1 cellular context compared by ENCODE assay signal in genomic region chr1:203673550-203674411, GRCh38.
TF ChIP-seq lines count a peak whose summit lies in the region.

No MANE protein-coding gene starts in this region.

TF ChIP-seq in GM12878, 131 proteins besides CTCF, POLR2A, EP300 and RAD21:
- TF ChIP-seq RUNX3 (IDR thresholded peaks at IDR 0.05; ENCODE audit: low read length) (peak; percentile 13; the same call in 1 of the 2 replicates), YY1 (IDR thresholded peaks at IDR 0.05; ENCODE audit: low read depth, low read length) (0 out of 2 replicates have a peak, but pooled peaks have one; percentile 13), STAT1 (conservative IDR thresholded peaks at IDR 0.05) (no peak)
